Comparison of ENCODE assay signal across 2 cellular contexts in the genomic region with DNA sequence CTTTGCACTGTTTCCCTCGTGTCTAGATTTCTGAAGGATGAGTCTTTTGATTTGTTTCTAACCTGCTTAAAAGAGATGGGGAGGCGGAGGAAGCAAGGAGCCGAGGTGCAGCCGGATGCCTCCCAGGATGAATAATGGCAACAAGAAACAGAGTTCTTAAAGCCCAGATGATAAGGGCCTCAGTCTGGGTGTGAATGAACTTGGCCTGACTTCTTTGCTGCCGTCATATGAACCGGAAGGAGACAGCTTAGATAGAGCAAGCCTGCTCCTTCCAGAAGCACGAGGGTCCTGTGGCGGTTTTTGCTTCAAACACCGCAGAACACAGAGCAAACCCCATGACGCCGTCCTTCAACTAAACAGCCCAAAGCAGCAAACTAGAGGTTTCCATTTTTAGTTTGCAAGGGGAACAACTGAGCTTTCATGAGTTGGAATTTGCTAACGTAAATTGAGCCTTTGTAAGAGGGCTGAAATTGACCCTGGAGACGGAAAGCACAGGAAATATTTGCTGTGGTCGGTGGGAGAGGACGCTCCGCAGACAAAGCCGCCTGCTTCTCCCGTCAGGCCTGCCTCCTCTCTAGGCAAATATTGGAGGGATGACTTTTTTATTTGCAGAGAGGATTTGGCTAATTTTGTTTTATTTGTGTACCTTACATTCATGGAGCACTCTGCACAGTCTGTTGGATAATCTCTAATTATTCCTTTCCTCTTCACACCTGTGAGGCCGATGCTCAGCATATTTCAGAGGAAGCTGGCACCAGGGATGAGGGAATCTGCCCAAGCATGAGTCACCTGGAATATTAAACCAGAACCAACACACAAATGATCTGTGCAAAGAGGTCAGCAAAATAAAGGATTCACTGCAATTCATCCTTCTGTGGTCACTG.
TF ChIP-seq lines count a peak whose summit lies in the region.

No MANE protein-coding gene starts in this region.

TF ChIP-seq in GM23338, 12 proteins besides CTCF, POLR2A, EP300 and RAD21 (continued from another document and continues in another):
- TF ChIP-seq ZNF462 (CRISPR knock-in tag; IDR thresholded peaks at IDR 0.05) (no peak), ZNF114 (CRISPR knock-in tag; IDR thresholded peaks at IDR 0.05) (no peak), EZH2 (IDR thresholded peaks at IDR 0.05; ENCODE audit: low read depth, unreplicated experiment) (no peak), EZH2phosphoT487 (IDR thresholded peaks at IDR 0.05; ENCODE audit: unreplicated experiment) (no peak), POLR2AphosphoS5 (IDR thresholded peaks at IDR 0.05; ENCODE audit: low read depth) (no peak)
- TF ChIP-seq, protein P1, sequence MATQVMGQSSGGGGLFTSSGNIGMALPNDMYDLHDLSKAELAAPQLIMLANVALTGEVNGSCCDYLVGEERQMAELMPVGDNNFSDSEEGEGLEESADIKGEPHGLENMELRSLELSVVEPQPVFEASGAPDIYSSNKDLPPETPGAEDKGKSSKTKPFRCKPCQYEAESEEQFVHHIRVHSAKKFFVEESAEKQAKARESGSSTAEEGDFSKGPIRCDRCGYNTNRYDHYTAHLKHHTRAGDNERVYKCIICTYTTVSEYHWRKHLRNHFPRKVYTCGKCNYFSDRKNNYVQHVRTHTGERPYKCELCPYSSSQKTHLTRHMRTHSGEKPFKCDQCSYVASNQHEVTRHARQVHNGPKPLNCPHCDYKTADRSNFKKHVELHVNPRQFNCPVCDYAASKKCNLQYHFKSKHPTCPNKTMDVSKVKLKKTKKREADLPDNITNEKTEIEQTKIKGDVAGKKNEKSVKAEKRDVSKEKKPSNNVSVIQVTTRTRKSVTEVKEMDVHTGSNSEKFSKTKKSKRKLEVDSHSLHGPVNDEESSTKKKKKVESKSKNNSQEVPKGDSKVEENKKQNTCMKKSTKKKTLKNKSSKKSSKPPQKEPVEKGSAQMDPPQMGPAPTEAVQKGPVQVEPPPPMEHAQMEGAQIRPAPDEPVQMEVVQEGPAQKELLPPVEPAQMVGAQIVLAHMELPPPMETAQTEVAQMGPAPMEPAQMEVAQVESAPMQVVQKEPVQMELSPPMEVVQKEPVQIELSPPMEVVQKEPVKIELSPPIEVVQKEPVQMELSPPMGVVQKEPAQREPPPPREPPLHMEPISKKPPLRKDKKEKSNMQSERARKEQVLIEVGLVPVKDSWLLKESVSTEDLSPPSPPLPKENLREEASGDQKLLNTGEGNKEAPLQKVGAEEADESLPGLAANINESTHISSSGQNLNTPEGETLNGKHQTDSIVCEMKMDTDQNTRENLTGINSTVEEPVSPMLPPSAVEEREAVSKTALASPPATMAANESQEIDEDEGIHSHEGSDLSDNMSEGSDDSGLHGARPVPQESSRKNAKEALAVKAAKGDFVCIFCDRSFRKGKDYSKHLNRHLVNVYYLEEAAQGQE (IDR thresholded peaks at IDR 0.05; ENCODE audit: unreplicated experiment) = no peak
- TF ChIP-seq, protein P2, sequence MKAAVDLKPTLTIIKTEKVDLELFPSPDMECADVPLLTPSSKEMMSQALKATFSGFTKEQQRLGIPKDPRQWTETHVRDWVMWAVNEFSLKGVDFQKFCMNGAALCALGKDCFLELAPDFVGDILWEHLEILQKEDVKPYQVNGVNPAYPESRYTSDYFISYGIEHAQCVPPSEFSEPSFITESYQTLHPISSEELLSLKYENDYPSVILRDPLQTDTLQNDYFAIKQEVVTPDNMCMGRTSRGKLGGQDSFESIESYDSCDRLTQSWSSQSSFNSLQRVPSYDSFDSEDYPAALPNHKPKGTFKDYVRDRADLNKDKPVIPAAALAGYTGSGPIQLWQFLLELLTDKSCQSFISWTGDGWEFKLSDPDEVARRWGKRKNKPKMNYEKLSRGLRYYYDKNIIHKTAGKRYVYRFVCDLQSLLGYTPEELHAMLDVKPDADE (IDR thresholded peaks at IDR 0.05) = no peak

TF ChIP-seq in H1, 55 proteins besides CTCF, POLR2A, EP300 and RAD21 (continued from another document):
- TF ChIP-seq BRCA1 (IDR thresholded peaks at IDR 0.05; ENCODE audit: low read depth, low read length) = no peak
